In genomic region chr11:109853156-109853776, GRCh38 we compare ENCODE assay signal across 8 cellular contexts.
DNase-seq lines count a peak whose midpoint lies in the region; ATAC-seq and TF ChIP-seq lines count a peak whose summit lies in the region.

No MANE protein-coding gene starts in this region.

- no peaks in the 10 kb centered on the region for H3K4me1 Mint-ChIP-seq in activated CD4-positive, alpha-beta memory T cell treated with anti-CD3 and anti-CD28 coated beads for 36 hours (ENCODE audit: low read depth)

- intact Hi-C loops in colonic mucosa (cut with DNase I): no loop called here
- intact Hi-C loops in psoas muscle (cut with DNase I): loop anchor here in 1 of 2 donors (2.0 to 10.0 kb wide), 2 partner anchors 86 to 522 kb away; no protein-coding TSS in a partner anchor
- intact Hi-C loops in activated CD4-positive, alpha-beta memory T cell treated with anti-CD3 and anti-CD28 coated beads for 36 hours (cut with micrococcal nuclease): loop anchor here (2.0 kb wide), 1 partner anchor 86 kb away; no protein-coding TSS in a partner anchor

- no peaks in the 10 kb centered on the region for H3K4me1 ChIP-seq in colonic mucosa
- H3K4me1 ChIP-seq in psoas muscle: no peaks in the 10 kb centered on the region

- CTCF ChIA-PET in activated CD4-positive, alpha-beta memory T cell treated with anti-CD3 and anti-CD28 coated beads for 36 hours (lab: Charles Lee): interaction anchor here (0.9 kb wide), 1 partner anchor 86 kb away, joined by 3 read pairs; no protein-coding TSS in a partner anchor

- H3K4me3 ChIP-seq in colonic mucosa (no peak overlapping the region), psoas muscle (no peak overlapping the region)

- H3K9me3 ChIP-seq in colonic mucosa: no peaks in the 10 kb centered on the region
- no peaks in the 10 kb centered on the region for H3K9me3 ChIP-seq in psoas muscle

- H3K9me3 Mint-ChIP-seq in activated CD4-positive, alpha-beta memory T cell treated with anti-CD3 and anti-CD28 coated beads for 36 hours: no peaks in the 10 kb centered on the region

- H3K36me3 Mint-ChIP-seq in activated CD4-positive, alpha-beta memory T cell treated with anti-CD3 and anti-CD28 coated beads for 36 hours: no peaks in the 10 kb centered on the region

- H3K27me3 ChIP-seq in colonic mucosa (no peaks in the 10 kb centered on the region), psoas muscle (ENCODE audit: insufficient read depth in 3 of 3, low read length in 2 of 3) (no peaks in the 10 kb centered on the region)

- H3K27ac Mint-ChIP-seq in activated CD4-positive, alpha-beta memory T cell treated with anti-CD3 and anti-CD28 coated beads for 36 hours: no peak overlapping the region

- H3K4me3 Mint-ChIP-seq in activated CD4-positive, alpha-beta memory T cell treated with anti-CD3 and anti-CD28 coated beads for 36 hours: no peak overlapping the region

- no peaks in the 10 kb centered on the region for H3K36me3 ChIP-seq in colonic mucosa
- no peaks in the 10 kb centered on the region for H3K36me3 ChIP-seq in psoas muscle (ENCODE audit: insufficient read depth in 1 of 2, low read depth in 1 of 2)

- ATAC-seq in GM18502 (IDR thresholded peaks at IDR 0.05; ENCODE audit: poor library complexity, unreplicated experiment) (peak; percentile 82), HG03045 (IDR thresholded peaks at IDR 0.05; ENCODE audit: unreplicated experiment) (peak; percentile 74), psoas muscle (no peak)

- DNase-seq in AG08396 (ENCODE audit: low spot score) (peak; percentile 11), NCI-H446 (lab: John Stamatoyannopoulos, UW) (peak; percentile 68 to 71), colonic mucosa (no peak), psoas muscle (no peak)
- DNase-seq in activated CD4-positive, alpha-beta memory T cell treated with anti-CD3 and anti-CD28 coated beads for 36 hours: no peak
- no peak for DNase-seq in stimulated activated CD4-positive, alpha-beta T cell treated with anti-CD3 and anti-CD28 coated beads, Interleukin-2, amount 100 ng/mL, for 48 hours

- POLR2A ChIA-PET in activated CD4-positive, alpha-beta memory T cell treated with anti-CD3 and anti-CD28 coated beads for 36 hours (lab: Charles Lee): no interaction called here

- TF ChIP-seq CTCF in colonic mucosa (IDR thresholded peaks at IDR 0.05): peak; percentile 20
- peak; percentile 51 for TF ChIP-seq CTCF in psoas muscle (IDR thresholded peaks at IDR 0.05)

- H3K27me3 Mint-ChIP-seq in activated CD4-positive, alpha-beta memory T cell treated with anti-CD3 and anti-CD28 coated beads for 36 hours: no peaks in the 10 kb centered on the region

- H3K27ac ChIP-seq in colonic mucosa (no peak overlapping the region), psoas muscle (no peak overlapping the region)

- H3K9ac ChIP-seq in colonic mucosa (ENCODE audit: low read depth in 2 of 2, low read length in 2 of 2): no peak overlapping the region

- WGBS in psoas muscle, 3 donors: 83 to 90% (median 85%) methylated on average over 5 of the region's 5 CpGs

Comparison
In these comparisons a context has a peak if more than half of its experiments do, and no peak if none do; other contexts are left out.
1. DNase-seq: peak in AG08396 (single experiment) and NCI-H446 (2 of 2); none in colonic mucosa (single experiment), psoas muscle (0 of 2), activated CD4-positive, alpha-beta memory T cell treated with anti-CD3 and anti-CD28 coated beads for 36 hours (single experiment) and stimulated activated CD4-positive, alpha-beta T cell treated with anti-CD3 and anti-CD28 coated beads, Interleukin-2, amount 100 ng/mL, for 48 hours (0 of 2).
2. ATAC-seq: peak in GM18502 (single experiment) and HG03045 (single experiment); none in psoas muscle (0 of 4).